8 cellular contexts compared by ENCODE assay signal in genomic region chr20:31698803-31699718, GRCh38. TPM values are rescaled to one million over a fixed set of nuclear protein-coding genes. Genes with fewer than 3 reads are reported as not detected.
A peak's percentile ranks its signal among the peaks of the same experiment; 100 is the strongest.
DNase-seq lines count a peak whose midpoint lies in the region; ATAC-seq, FAIRE-seq and TF ChIP-seq lines count a peak whose summit lies in the region.

No MANE protein-coding gene starts in this region.

- no peak for FAIRE-seq in astrocyte (lab: Jason Lieb, UNC)

- peak overlapping the region; percentile 49 for H3K4me2 ChIP-seq in astrocyte (ENCODE audit: low read length)

- peak; percentile 83 for DNase-seq in Ammon's horn (ENCODE audit: low spot score)
- peak; percentile 94 for DNase-seq in NCI-H2196 (lab: John Stamatoyannopoulos, UW; ENCODE audit: unreplicated experiment)
- peak; percentile 98 for DNase-seq in astrocyte (ENCODE audit: low read depth)
- no peak for DNase-seq in cerebellum (ENCODE audit: low spot score)

- peak overlapping the region; percentile 59 for H3K9ac ChIP-seq in astrocyte (ENCODE audit: low read length)
- H3K9ac ChIP-seq in iPS-15b (ENCODE audit: low read depth, low read length): peak overlapping the region; percentile 3

- H4K20me1 ChIP-seq in astrocyte (ENCODE audit: insufficient read depth, low read length): peaks cover 11% of the 10 kb centered on the region

- H3K27ac Mint-ChIP-seq in astrocyte (ENCODE audit: unreplicated experiment): peak overlapping the region; percentile 99

- H3K9me3 ChIP-seq in astrocyte (ENCODE audit: insufficient read depth, low read depth, low read length): no peaks in the 10 kb centered on the region
- no peaks in the 10 kb centered on the region for H3K9me3 ChIP-seq in iPS-15b (ENCODE audit: control insufficient read depth, insufficient read depth, low read length)

- ATAC-seq in GM18511 (IDR thresholded peaks at IDR 0.05; ENCODE audit: unreplicated experiment) (peak; percentile 99), HG02943 (IDR thresholded peaks at IDR 0.05; ENCODE audit: low read depth, unreplicated experiment) (peak; percentile 81)

- H3K27me3 Mint-ChIP-seq in astrocyte (ENCODE audit: low read depth, unreplicated experiment): no peaks in the 10 kb centered on the region

- H3K4me3 Mint-ChIP-seq in astrocyte (ENCODE audit: unreplicated experiment): peak overlapping the region; percentile 51

- H3K4me1 Mint-ChIP-seq in astrocyte (ENCODE audit: low read depth, unreplicated experiment): peaks cover 60% of the 10 kb centered on the region

- peaks cover 94% of the 10 kb centered on the region for H3K79me2 ChIP-seq in astrocyte (ENCODE audit: insufficient read depth, low read length)

- H3K4me1 ChIP-seq in astrocyte (ENCODE audit: insufficient read depth, low read length) (peaks cover 31% of the 10 kb centered on the region), iPS-15b (ENCODE audit: control insufficient read depth, insufficient read depth, low read length) (peaks cover 21% of the 10 kb centered on the region)

- H3K36me3 ChIP-seq in astrocyte (ENCODE audit: insufficient read depth, low read length): peaks cover 4% of the 10 kb centered on the region
- H3K36me3 ChIP-seq in iPS-15b (ENCODE audit: control insufficient read depth, insufficient read depth, low read length): peaks cover 8% of the 10 kb centered on the region

- peaks cover 3% of the 10 kb centered on the region for H3K9me3 Mint-ChIP-seq in astrocyte (ENCODE audit: unreplicated experiment)

- H3K27ac ChIP-seq in astrocyte (ENCODE audit: low read depth, low read length) (peak overlapping the region; percentile 88), skin epidermis (peak overlapping the region in 20 of 21 experiments; percentile 58 to 92 (median 77))

- no peaks in the 10 kb centered on the region for H3K27me3 ChIP-seq in astrocyte (ENCODE audit: insufficient read depth, low read length)
- no peaks in the 10 kb centered on the region for H3K27me3 ChIP-seq in iPS-15b (ENCODE audit: control insufficient read depth, insufficient read depth, low read length)

- TF ChIP-seq CTCF in astrocyte (IDR thresholded peaks at IDR 0.05; ENCODE audit: insufficient read depth, low read depth, low read length): no peak

- peaks cover 33% of the 10 kb centered on the region for H3K36me3 Mint-ChIP-seq in astrocyte (ENCODE audit: low read depth, unreplicated experiment)

- no peak overlapping the region for H2AFZ ChIP-seq in astrocyte (ENCODE audit: low read depth, low read length)

- H3K4me3 ChIP-seq in astrocyte (ENCODE audit: insufficient read depth, low read depth, low read length) (no peak overlapping the region), iPS-15b (ENCODE audit: low read depth, low read length) (no peak overlapping the region), skin epidermis (no peak overlapping the region)

RNA-seq across cellular contexts. Expression of gene BCL2L1, which starts 23.6 kb away (rescaled TPM):
- total RNA-seq in astrocyte: 103 and 149 TPM in 2 replicates
- 30.4 TPM for total RNA-seq in cerebellum

RNA-seq across cellular contexts. Expression of gene TPX2, which starts 40.0 kb away (rescaled TPM):
- total RNA-seq in astrocyte (31.7 and 41.6 TPM in 2 replicates), cerebellum (15.4 TPM)
